8 cellular contexts compared by ENCODE assay signal in genomic region chr13:99496322-99497142, GRCh38. TPM values are rescaled to one million over a fixed set of nuclear protein-coding genes. Genes with fewer than 3 reads are reported as not detected.
DNase-seq lines count a peak whose midpoint lies in the region; TF ChIP-seq lines count a peak whose summit lies in the region.

No MANE protein-coding gene starts in this region.

- CTCF ChIA-PET in GM10248 (lab: Yijun Ruan, JAX): interaction anchor here (1.0 to 2.0 kb wide), 4 partner anchors 9 to 109 kb away, joined by 4 to 5 read pairs (median 4); no protein-coding TSS in a partner anchor

- intact Hi-C loops in posterior vena cava (cut with DNase I): no loop called here

- peak; percentile 86 for DNase-seq in Daoy (ENCODE audit: low read depth)
- peak; percentile 94 for DNase-seq in H4 (ENCODE audit: low spot score)
- peak; percentile 79 for DNase-seq in NAMALWA (ENCODE audit: low spot score)
- peak; percentile 30 to 43 for DNase-seq in activated CD8-positive, alpha-beta memory T cell treated with anti-CD3 and anti-CD28 coated beads for 4 hours (ENCODE audit: low read depth in 2 of 2)
- DNase-seq in fibroblast of mammary gland (ENCODE audit: low read depth): peak; percentile 88
- peak; percentile 85 for DNase-seq in posterior vena cava (ENCODE audit: low spot score)
- DNase-seq in GM13976 (ENCODE audit: low spot score): no peak
- DNase-seq in GM10248 (ENCODE audit: extremely low spot score): no peak

- TF ChIP-seq CTCF in fibroblast of mammary gland (conservative IDR thresholded peaks at IDR 0.05; ENCODE audit: control insufficient read depth, insufficient read depth, low read depth, low read length): no peak
- TF ChIP-seq CTCF in GM13976 (IDR thresholded peaks at IDR 0.05; ENCODE audit: borderline replicate concordance, control extremely low read depth, extremely low read depth, insufficient read depth, missing control alignments): no peak
- no peak for TF ChIP-seq CTCF in GM10248 (IDR thresholded peaks at IDR 0.05; ENCODE audit: control extremely low read depth, extremely low read depth, low read depth, missing control alignments)

- in situ Hi-C loops in GM13976 (cut with MboI; ENCODE audit: low sequenced_read_pairs, unreplicated experiment): no loop called here

- POLR2A ChIA-PET in GM10248 (lab: Yijun Ruan, JAX): no interaction called here

- H3K4me3 ChIP-seq in fibroblast of mammary gland (ENCODE audit: control insufficient read depth, low read depth, low read length): peak overlapping the region; percentile 46

RNA-seq across cellular contexts. Expression of gene TM9SF2, which starts 4.7 kb away (rescaled TPM):
- total RNA-seq in Daoy (2014; rRNA removed; shearing (Covaris generic)): 92.7 and 106 TPM in 2 replicates
- 112 and 127 TPM in 2 replicates for total RNA-seq in H4 (2014; rRNA removed; shearing (Covaris generic))
- total RNA-seq in posterior vena cava: 10 to 100 TPM; 73.4 to 81.4 TPM

Comparison
In these comparisons a context has a peak if more than half of its experiments do, and no peak if none do; other contexts are left out.
1. DNase-seq: peak in Daoy (single experiment), H4 (single experiment), NAMALWA (single experiment), activated CD8-positive, alpha-beta memory T cell treated with anti-CD3 and anti-CD28 coated beads for 4 hours (2 of 2), fibroblast of mammary gland (single experiment) and posterior vena cava (single experiment); none in GM13976 (single experiment) and GM10248 (single experiment).